ENCODE assay signal across 12 cellular contexts in the genomic region with DNA sequence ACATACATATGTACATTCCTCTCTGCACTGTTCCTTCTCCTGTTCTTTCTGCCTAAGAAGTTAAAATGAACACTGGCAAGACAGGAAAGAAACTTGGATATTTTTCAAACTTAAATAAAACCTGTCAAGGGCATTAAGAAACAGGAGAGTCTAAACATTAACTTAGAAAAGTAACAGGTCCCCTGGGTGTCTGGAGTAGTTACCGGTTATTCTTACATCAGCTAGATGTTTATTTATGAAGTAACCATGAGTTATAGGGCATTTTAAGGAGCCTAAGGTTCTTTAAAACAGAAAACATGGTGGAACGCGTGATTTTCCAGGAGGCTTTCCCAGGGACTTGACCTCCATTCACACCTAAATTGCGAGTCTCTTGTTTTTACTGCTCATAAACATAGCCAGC.
A peak's percentile ranks its signal among the peaks of the same experiment; 100 is the strongest.
DNase-seq lines count a peak whose midpoint lies in the region; ATAC-seq and TF ChIP-seq lines count a peak whose summit lies in the region.
"Had no signal": no experiment of that assay in that cellular context is flagged by ENCODE, and none has a peak within 500 bp of the region (broad histone marks: within the 10 kb centered on the region; RNA-seq: fewer than 3 reads in every experiment).

No MANE protein-coding gene starts in this region.

- H3K79me2 ChIP-seq in PC-3 (ENCODE audit: low read length), result no peaks in the 10 kb centered on the region

- CTCF ChIA-PET in activated CD4-positive, alpha-beta T cell treated with anti-CD3 and anti-CD28 coated beads for 36 hours (lab: Charles Lee), result interaction anchor here (1.0 to 1.1 kb wide), 2 partner anchors 14 to 246 kb away, joined by 3 read pairs; no protein-coding TSS in a partner anchor
- CTCF ChIA-PET in activated CD4-positive, alpha-beta T cell treated with anti-CD3 and anti-CD28 coated beads, Interleukin-2, amount 10 ng/mL, durations not matched to agents 7 days and 5 days (lab: Charles Lee), result interaction anchor here (0.6 kb wide), 1 partner anchor 243 kb away, joined by 3 read pairs; no protein-coding TSS in a partner anchor
- CTCF ChIA-PET in PC-3 (lab: Charles Lee), result no interaction called here

- H4K20me1 ChIP-seq in PC-3 (ENCODE audit: low read length), result no peaks in the 10 kb centered on the region

- TF ChIP-seq CTCF in PC-3 (conservative IDR thresholded peaks at IDR 0.05; ENCODE audit: low read depth, low read length), result no peak

- peak overlapping the region; percentile 15 for H3K27ac Mint-ChIP-seq in activated CD4-positive, alpha-beta T cell treated with anti-CD3 and anti-CD28 coated beads for 36 hours
- H3K27ac Mint-ChIP-seq in activated CD4-positive, alpha-beta T cell treated with anti-CD3 and anti-CD28 coated beads, Interleukin-2, amount 10 ng/mL, durations not matched to agents 7 days and 5 days, result no peak overlapping the region
- H3K27ac Mint-ChIP-seq in activated naive CD4-positive, alpha-beta T cell treated with anti-CD3 and anti-CD28 coated beads, Interleukin-2, amount 50 U/mL, for 24 hours, result peak overlapping the region; percentile 18
- H3K27ac Mint-ChIP-seq in activated naive CD4-positive, alpha-beta T cell treated with anti-CD3 and anti-CD28 coated beads, Interleukin-2, amount 50 U/mL, for 72 hours, result peak overlapping the region in 1 of 2 donors; percentile 37

- no peak overlapping the region for H3K27ac ChIP-seq in PC-3 (ENCODE audit: low read length)
- H3K27ac ChIP-seq: 22Rv1 had no signal

- no peak overlapping the region for H3K4me2 ChIP-seq in PC-3 (ENCODE audit: low read length)

- ATAC-seq in activated CD4-positive, alpha-beta T cell treated with anti-CD3 and anti-CD28 coated beads for 36 hours, result no peak
- ATAC-seq in activated naive CD4-positive, alpha-beta T cell treated with anti-CD3 and anti-CD28 coated beads, Interleukin-2, amount 50 U/mL, for 72 hours, result no peak
- ATAC-seq in GM18858 (IDR thresholded peaks at IDR 0.05; ENCODE audit: unreplicated experiment) (no peak), PC-3 (no peak)

- no peaks in the 10 kb centered on the region for H3K4me1 Mint-ChIP-seq in activated CD4-positive, alpha-beta T cell treated with anti-CD3 and anti-CD28 coated beads for 36 hours
- H3K4me1 Mint-ChIP-seq in activated CD4-positive, alpha-beta T cell treated with anti-CD3 and anti-CD28 coated beads, Interleukin-2, amount 10 ng/mL, durations not matched to agents 7 days and 5 days, result peaks cover 6% of the 10 kb centered on the region
- no peaks in the 10 kb centered on the region for H3K4me1 Mint-ChIP-seq in activated naive CD4-positive, alpha-beta T cell treated with anti-CD3 and anti-CD28 coated beads, Interleukin-2, amount 50 U/mL, for 24 hours

- no peaks in the 10 kb centered on the region for H3K9me3 ChIP-seq in PC-3 (ENCODE audit: low read length)

- no peak overlapping the region for H3K4me3 Mint-ChIP-seq in activated CD4-positive, alpha-beta T cell treated with anti-CD3 and anti-CD28 coated beads for 36 hours
- no peak overlapping the region for H3K4me3 Mint-ChIP-seq in activated CD4-positive, alpha-beta T cell treated with anti-CD3 and anti-CD28 coated beads, Interleukin-2, amount 10 ng/mL, durations not matched to agents 7 days and 5 days
- H3K4me3 Mint-ChIP-seq in activated naive CD4-positive, alpha-beta T cell treated with anti-CD3 and anti-CD28 coated beads, Interleukin-2, amount 50 U/mL, for 24 hours, result no peak overlapping the region
- H3K4me3 Mint-ChIP-seq: CD4-positive, CD25-positive, alpha-beta regulatory T cell had no signal

- peaks cover 42% of the 10 kb centered on the region for H3K36me3 Mint-ChIP-seq in activated CD4-positive, alpha-beta T cell treated with anti-CD3 and anti-CD28 coated beads for 36 hours (ENCODE audit: low read depth)
- H3K36me3 Mint-ChIP-seq in activated CD4-positive, alpha-beta T cell treated with anti-CD3 and anti-CD28 coated beads, Interleukin-2, amount 10 ng/mL, durations not matched to agents 7 days and 5 days (ENCODE audit: low read depth), result peaks cover 75% of the 10 kb centered on the region
- H3K36me3 Mint-ChIP-seq in activated naive CD4-positive, alpha-beta T cell treated with anti-CD3 and anti-CD28 coated beads, Interleukin-2, amount 50 U/mL, for 24 hours, result peaks cover 13% of the 10 kb centered on the region
- peaks cover 5 to 18% of the 10 kb centered on the region in 2 donors for H3K36me3 Mint-ChIP-seq in activated naive CD4-positive, alpha-beta T cell treated with anti-CD3 and anti-CD28 coated beads, Interleukin-2, amount 50 U/mL, for 72 hours

- H3K9ac ChIP-seq in PC-3 (ENCODE audit: low read length), result no peak overlapping the region

- no peak for DNase-seq in activated CD4-positive, alpha-beta T cell treated with anti-CD3 and anti-CD28 coated beads for 36 hours
- no peak for DNase-seq in activated CD4-positive, alpha-beta T cell treated with anti-CD3 and anti-CD28 coated beads, Interleukin-2, amount 10 ng/mL, durations not matched to agents 7 days and 5 days
- no peak for DNase-seq in activated naive CD4-positive, alpha-beta T cell treated with anti-CD3 and anti-CD28 coated beads, Interleukin-2, amount 50 U/mL, for 72 hours (ENCODE audit: low spot score in 2 of 2)
- DNase-seq in left kidney (ENCODE audit: low read depth, low spot score) (peak; percentile 27), NCI-H82 treated with DMSO at 0.1 percent for 48 hours (lab: John Stamatoyannopoulos, UW; ENCODE audit: unreplicated experiment) (no peak), PC-3 (no peak)
- DNase-seq: CD4-positive, CD25-positive, alpha-beta regulatory T cell; DMS53; HCEC 1CT had no signal

- peaks cover 62% of the 10 kb centered on the region for H3K27me3 ChIP-seq in PC-3 (ENCODE audit: low read length)

- no TSS peak for BruUV-seq in PC-3 (replicated peaks; lab: Mats Ljungman, UMichigan)

- no peaks in the 10 kb centered on the region for H3K9me2 ChIP-seq in PC-3 (replicated peaks; ENCODE audit: low read length)

- no peaks in the 10 kb centered on the region for H3F3A ChIP-seq in PC-3 (ENCODE audit: low read length, unreplicated experiment)

- no peaks in the 10 kb centered on the region for H3K27me3 Mint-ChIP-seq in activated CD4-positive, alpha-beta T cell treated with anti-CD3 and anti-CD28 coated beads for 36 hours
- H3K27me3 Mint-ChIP-seq in activated CD4-positive, alpha-beta T cell treated with anti-CD3 and anti-CD28 coated beads, Interleukin-2, amount 10 ng/mL, durations not matched to agents 7 days and 5 days, result no peaks in the 10 kb centered on the region
- no peaks in the 10 kb centered on the region for H3K27me3 Mint-ChIP-seq in activated naive CD4-positive, alpha-beta T cell treated with anti-CD3 and anti-CD28 coated beads, Interleukin-2, amount 50 U/mL, for 24 hours
- H3K27me3 Mint-ChIP-seq: CD4-positive, CD25-positive, alpha-beta regulatory T cell had no signal

- H3K9me3 Mint-ChIP-seq in activated CD4-positive, alpha-beta T cell treated with anti-CD3 and anti-CD28 coated beads for 36 hours (ENCODE audit: low read depth), result no peaks in the 10 kb centered on the region
- H3K9me3 Mint-ChIP-seq in activated CD4-positive, alpha-beta T cell treated with anti-CD3 and anti-CD28 coated beads, Interleukin-2, amount 10 ng/mL, durations not matched to agents 7 days and 5 days, result no peaks in the 10 kb centered on the region
- H3K9me3 Mint-ChIP-seq in activated naive CD4-positive, alpha-beta T cell treated with anti-CD3 and anti-CD28 coated beads, Interleukin-2, amount 50 U/mL, for 24 hours, result no peaks in the 10 kb centered on the region
- H3K9me3 Mint-ChIP-seq in activated naive CD4-positive, alpha-beta T cell treated with anti-CD3 and anti-CD28 coated beads, Interleukin-2, amount 50 U/mL, for 72 hours, result no peaks in the 10 kb centered on the region
- H3K9me3 Mint-ChIP-seq: CD4-positive, CD25-positive, alpha-beta regulatory T cell had no signal

- no peak overlapping the region for H3K4me3 ChIP-seq in PC-3 (ENCODE audit: low read length)

- no peaks in the 10 kb centered on the region for H3K4me1 ChIP-seq in PC-3 (ENCODE audit: insufficient read depth, low read length)

- intact Hi-C loops in activated CD4-positive, alpha-beta T cell treated with anti-CD3 and anti-CD28 coated beads for 36 hours (cut with DNase I, micrococcal nuclease), result no loop called here
- intact Hi-C loops in PC-3 (cut with micrococcal nuclease), result no loop called here

- H2AFZ ChIP-seq in PC-3 (ENCODE audit: low read length), result no peak overlapping the region

- no peaks in the 10 kb centered on the region for H3K36me3 ChIP-seq in PC-3 (ENCODE audit: low read depth, low read length)

- POLR2A ChIA-PET in activated CD4-positive, alpha-beta T cell treated with anti-CD3 and anti-CD28 coated beads for 36 hours (lab: Charles Lee), result no interaction called here
- POLR2A ChIA-PET in activated CD4-positive, alpha-beta T cell treated with anti-CD3 and anti-CD28 coated beads, Interleukin-2, amount 10 ng/mL, durations not matched to agents 7 days and 5 days (lab: Charles Lee), result no interaction called here
- POLR2A ChIA-PET in PC-3 (lab: Charles Lee; ENCODE audit: unreplicated experiment), result no interaction called here
